ENCODE assay signal across 1 cellular context in genomic region chr11:96361778-96362177, GRCh38.
TF ChIP-seq lines count a peak whose summit lies in the region.

No MANE protein-coding gene starts in this region.

TF ChIP-seq in K562, 482 proteins besides CTCF, POLR2A, EP300 and RAD21 (continued from another document and continues in another):
- peak; percentile 32; the same call in 1 of the 2 replicates for TF ChIP-seq ZNF592 (IDR thresholded peaks at IDR 0.05)
- TF ChIP-seq KAT2B (IDR thresholded peaks at IDR 0.05; ENCODE audit: low read depth, low read length) = no peak
- no peak for TF ChIP-seq MITF (IDR thresholded peaks at IDR 0.05)
- TF ChIP-seq NONO (IDR thresholded peaks at IDR 0.05; ENCODE audit: low read depth in 2 of 2, low read length in 1 of 2) = no peak
- TF ChIP-seq TAL1 (IDR thresholded peaks at IDR 0.05) = peak; percentile 39; the same call in 1 of the 2 replicates
- TF ChIP-seq CBX1 (IDR thresholded peaks at IDR 0.05; ENCODE audit: low read depth) = no peak
- no peak for TF ChIP-seq BDP1 (IDR thresholded peaks at IDR 0.05; ENCODE audit: insufficient read depth, insufficient read length)
- TF ChIP-seq RAD51 (IDR thresholded peaks at IDR 0.05; ENCODE audit: borderline replicate concordance, low read depth) = no peak
- no peak for TF ChIP-seq RBBP5 (IDR thresholded peaks at IDR 0.05; ENCODE audit: borderline replicate concordance, insufficient read depth, low read length, poor library complexity, severe bottlenecking)
- TF ChIP-seq THAP12 (CRISPR knock-in tag; IDR thresholded peaks at IDR 0.05) = no peak
- TF ChIP-seq POLR3A (IDR thresholded peaks at IDR 0.05; ENCODE audit: borderline replicate concordance, extremely low read depth, insufficient read depth, insufficient read length) = no peak
- no peak for TF ChIP-seq PREB (CRISPR knock-in tag; IDR thresholded peaks at IDR 0.05)
- TF ChIP-seq AFF4 (CRISPR knock-in tag; IDR thresholded peaks at IDR 0.05) = no peak
- no peak for TF ChIP-seq MTF1 (CRISPR knock-in tag; IDR thresholded peaks at IDR 0.05; ENCODE audit: borderline replicate concordance)
- no peak for TF ChIP-seq BRD9 (IDR thresholded peaks at IDR 0.05; ENCODE audit: low read depth, partially characterized antibody)
- no peak for TF ChIP-seq ZBTB5 (IDR thresholded peaks at IDR 0.05)
- TF ChIP-seq NCOA6 (IDR thresholded peaks at IDR 0.05) = no peak
- TF ChIP-seq ZNF121 (CRISPR knock-in tag; conservative IDR thresholded peaks at IDR 0.05) = no peak
- peak; percentile 89 for TF ChIP-seq MECOM (CRISPR knock-in tag; IDR thresholded peaks at IDR 0.05)
- peak; percentile 36; the same call in 1 of the 2 replicates for TF ChIP-seq CTBP1 (IDR thresholded peaks at IDR 0.05; ENCODE audit: borderline replicate concordance)
- no peak for TF ChIP-seq EP400 (IDR thresholded peaks at IDR 0.05)
- no peak for TF ChIP-seq TOE1 (IDR thresholded peaks at IDR 0.05; ENCODE audit: borderline replicate concordance)
- TF ChIP-seq TOE1 (CRISPR knock-in tag; IDR thresholded peaks at IDR 0.05; ENCODE audit: borderline replicate concordance, low read depth) = no peak
- TF ChIP-seq PKNOX1 (IDR thresholded peaks at IDR 0.05) = peak; percentile 19; the same call in 1 of the 2 replicates
- TF ChIP-seq TAF1 (IDR thresholded peaks at IDR 0.05; ENCODE audit: control insufficient read depth, extremely low read depth, insufficient read depth, low read length, severe bottlenecking) = no peak
- no peak for TF ChIP-seq LCOR (CRISPR knock-in tag; IDR thresholded peaks at IDR 0.05)
- TF ChIP-seq ASH1L (IDR thresholded peaks at IDR 0.05; ENCODE audit: borderline replicate concordance, low read depth, partially characterized antibody) = no peak
- TF ChIP-seq KDM1A (IDR thresholded peaks at IDR 0.05) = 0 out of 4 replicates have a peak, but pooled peaks of 1 of the 2 experiments have one; percentile 14
- no peak for TF ChIP-seq MYNN (IDR thresholded peaks at IDR 0.05)
- TF ChIP-seq MYNN (CRISPR knock-in tag; IDR thresholded peaks at IDR 0.05) = no peak
- TF ChIP-seq ZNF717 (CRISPR knock-in tag; IDR thresholded peaks at IDR 0.05) = no peak
- no peak for TF ChIP-seq ZNF76 (CRISPR knock-in tag; IDR thresholded peaks at IDR 0.05; ENCODE audit: borderline replicate concordance)
- no peak for TF ChIP-seq KAT8 (IDR thresholded peaks at IDR 0.05; ENCODE audit: low read depth)
- TF ChIP-seq E2F3 (CRISPR knock-in tag; IDR thresholded peaks at IDR 0.05) = no peak
- TF ChIP-seq CBFA2T2 (conservative IDR thresholded peaks at IDR 0.05) = peak; percentile 62
- TF ChIP-seq DLX4 (CRISPR knock-in tag; IDR thresholded peaks at IDR 0.05) = no peak
